8 cellular contexts compared by ENCODE assay signal in genomic region chr1:32900956-32901822, GRCh38. TPM values are rescaled to one million over a fixed set of nuclear protein-coding genes. Genes with fewer than 3 reads are reported as not detected.
DNase-seq lines count a peak whose midpoint lies in the region; ATAC-seq and TF ChIP-seq lines count a peak whose summit lies in the region.

TSS of gene TMEM54 (minus strand) at chr1:32901389. CDS start at chr1:32901238, 151 bp downstream.

- peaks cover 13% of the 10 kb centered on the region for H3K79me2 ChIP-seq in PC-3 (ENCODE audit: low read length)

- H3K27me3 Mint-ChIP-seq in T-helper 1 cell treated with Interleukin-12 subunit alpha and Interleukin-12 subunit beta and Interleukin-4 antibody, amounts not matched to agents 30 μg/mL and 1 μg/mL, for 36 hours (ENCODE audit: low read depth): peaks cover 72% of the 10 kb centered on the region
- H3K27me3 Mint-ChIP-seq in effector memory CD8-positive, alpha-beta T cell: peaks cover 45 to 71% of the 10 kb centered on the region in 2 donors

- intact Hi-C loops in PC-3 (cut with micrococcal nuclease): no loop called here
- intact Hi-C loops in upper lobe of right lung (cut with DNase I): no loop called here

- H4K20me1 ChIP-seq in PC-3 (ENCODE audit: low read length): no peaks in the 10 kb centered on the region

- H3K27ac ChIP-seq in PC-3 (ENCODE audit: low read length): no peak within 1 kb of the TSS
- no peak within 1 kb of the TSS for H3K27ac ChIP-seq in upper lobe of right lung

- peak within 1 kb of the TSS; percentile 100 for H3K4me2 ChIP-seq in PC-3 (ENCODE audit: low read length)

- H3K9me3 ChIP-seq in PC-3 (ENCODE audit: low read length) (no peaks in the 10 kb centered on the region), upper lobe of right lung (no peaks in the 10 kb centered on the region)

- H3K4me1 Mint-ChIP-seq in T-helper 1 cell treated with Interleukin-12 subunit alpha and Interleukin-12 subunit beta and Interleukin-4 antibody, amounts not matched to agents 30 μg/mL and 1 μg/mL, for 36 hours (ENCODE audit: low read depth): peaks cover 4% of the 10 kb centered on the region
- H3K4me1 Mint-ChIP-seq in effector memory CD8-positive, alpha-beta T cell (ENCODE audit: low read depth in 2 of 2): peaks cover 4 to 11% of the 10 kb centered on the region in 2 donors

- H3K4me1 ChIP-seq in PC-3 (ENCODE audit: insufficient read depth, low read length) (peaks cover 10% of the 10 kb centered on the region), upper lobe of right lung (peaks cover 4% of the 10 kb centered on the region)

- no peak within 1 kb of the TSS for H3K27ac Mint-ChIP-seq in T-helper 1 cell treated with Interleukin-12 subunit alpha and Interleukin-12 subunit beta and Interleukin-4 antibody, amounts not matched to agents 30 μg/mL and 1 μg/mL, for 36 hours
- H3K27ac Mint-ChIP-seq in effector memory CD8-positive, alpha-beta T cell: peak within 1 kb of the TSS in 1 of 2 donors; percentile 35

- peak within 1 kb of the TSS; percentile 99 for H2AFZ ChIP-seq in PC-3 (ENCODE audit: low read length)

- H3K36me3 Mint-ChIP-seq in T-helper 1 cell treated with Interleukin-12 subunit alpha and Interleukin-12 subunit beta and Interleukin-4 antibody, amounts not matched to agents 30 μg/mL and 1 μg/mL, for 36 hours (ENCODE audit: low read depth): no peaks in the 10 kb centered on the region
- H3K36me3 Mint-ChIP-seq in effector memory CD8-positive, alpha-beta T cell (ENCODE audit: insufficient read depth): no peaks in the 10 kb centered on the region

- POLR2A ChIA-PET in PC-3 (lab: Charles Lee; ENCODE audit: unreplicated experiment): no interaction called here

- H3K9ac ChIP-seq in PC-3 (ENCODE audit: low read length): peak within 1 kb of the TSS; percentile 77

- TF ChIP-seq POLR2A in GM18505 (IDR thresholded peaks at IDR 0.05; ENCODE audit: borderline replicate concordance, extremely low read depth, insufficient read depth, insufficient read length): no peak

- no TSS peak for BruUV-seq in PC-3 (replicated peaks; lab: Mats Ljungman, UMichigan)

- DNase-seq in T-helper 1 cell: no peak
- DNase-seq in PC-3: peak; percentile 76
- DNase-seq in effector memory CD8-positive, alpha-beta T cell: no peak
- DNase-seq in mesenteric fat pad (ENCODE audit: low spot score): no peak
- DNase-seq in upper lobe of right lung: peak; percentile 87
- no peak for DNase-seq in globus pallidus (ENCODE audit: low spot score)

- H3K36me3 ChIP-seq in PC-3 (ENCODE audit: low read depth, low read length) (no peaks in the 10 kb centered on the region), upper lobe of right lung (no peaks in the 10 kb centered on the region)

- H3F3A ChIP-seq in PC-3 (ENCODE audit: low read length, unreplicated experiment): no peaks in the 10 kb centered on the region

- TF ChIP-seq CTCF in PC-3 (conservative IDR thresholded peaks at IDR 0.05; ENCODE audit: low read depth, low read length) (0 out of 2 replicates have a peak, but pooled peaks have one; percentile 9), upper lobe of right lung (IDR thresholded peaks at IDR 0.05) (no peak)

- no peaks in the 10 kb centered on the region for H3K9me3 Mint-ChIP-seq in T-helper 1 cell treated with Interleukin-12 subunit alpha and Interleukin-12 subunit beta and Interleukin-4 antibody, amounts not matched to agents 30 μg/mL and 1 μg/mL, for 36 hours
- no peaks in the 10 kb centered on the region for H3K9me3 Mint-ChIP-seq in effector memory CD8-positive, alpha-beta T cell

- H3K9me2 ChIP-seq in PC-3 (replicated peaks; ENCODE audit: low read length): no peaks in the 10 kb centered on the region

- peak within 1 kb of the TSS; percentile 74 for H3K4me3 Mint-ChIP-seq in T-helper 1 cell treated with Interleukin-12 subunit alpha and Interleukin-12 subunit beta and Interleukin-4 antibody, amounts not matched to agents 30 μg/mL and 1 μg/mL, for 36 hours
- peak within 1 kb of the TSS; percentile 81 to 82 for H3K4me3 Mint-ChIP-seq in effector memory CD8-positive, alpha-beta T cell

- CTCF ChIA-PET in PC-3 (lab: Charles Lee): no interaction called here

- ATAC-seq in PC-3 (peak; percentile 79), upper lobe of right lung (peak; percentile 91), GM18505 (IDR thresholded peaks at IDR 0.05; ENCODE audit: unreplicated experiment) (no peak)
- peak; percentile 73 for ATAC-seq in effector memory CD8-positive, alpha-beta T cell (replicated peaks)

- peak within 1 kb of the TSS; percentile 92 for H3K4me3 ChIP-seq in PC-3 (ENCODE audit: low read length)
- peak within 1 kb of the TSS; percentile 60 for H3K4me3 ChIP-seq in upper lobe of right lung

- H3K27me3 ChIP-seq in PC-3 (ENCODE audit: low read length): no peaks in the 10 kb centered on the region
- peaks cover 10% of the 10 kb centered on the region for H3K27me3 ChIP-seq in upper lobe of right lung

RNA-seq across cellular contexts. Expression of gene TMEM54, which starts in this region (rescaled TPM):
- total RNA-seq in PC-3 (2014; rRNA removed) (175 and 194 TPM in 2 replicates), mesenteric fat pad (26.8 TPM), upper lobe of right lung (41.9 TPM)

Comparison
In these comparisons a context has a peak if more than half of its experiments do, and no peak if none do; other contexts are left out.
1. DNase-seq: peak in PC-3 (single experiment) and upper lobe of right lung (single experiment); none in T-helper 1 cell (0 of 5), effector memory CD8-positive, alpha-beta T cell (0 of 3), mesenteric fat pad (single experiment) and globus pallidus (single experiment).